Comparison of ENCODE assay signal across 14 cellular contexts in genomic region chr2:25559148-25559547, GRCh38.
DNase-seq lines count a peak whose midpoint lies in the region; ATAC-seq and TF ChIP-seq lines count a peak whose summit lies in the region.
"Had no signal": no experiment of that assay in that cellular context is flagged by ENCODE, and none has a peak within 500 bp of the region (broad histone marks: within the 10 kb centered on the region; RNA-seq: fewer than 3 reads in every experiment).

No MANE protein-coding gene starts in this region.

- peak overlapping the region; percentile 91 for H3K27ac Mint-ChIP-seq in T-helper 1 cell treated with Interleukin-12 subunit alpha and Interleukin-12 subunit beta and Interleukin-4 antibody, amounts not matched to agents 30 μg/mL and 1 μg/mL, for 36 hours
- peak overlapping the region; percentile 30; the same call in 1 of the 2 replicates for H3K27ac Mint-ChIP-seq in GM23338
- H3K27ac Mint-ChIP-seq in activated T-helper 17 cell treated with anti-CD3 and anti-CD28 coated beads, Interleukin-2, amount 50 U/mL, for 72 hours, result peak overlapping the region; percentile 90
- H3K27ac Mint-ChIP-seq: mesothelial cell of epicardium had no signal

- no peak overlapping the region for H3K4ac ChIP-seq in mesendoderm (ENCODE audit: low read depth, low read length)

- H2AK5ac ChIP-seq in mesendoderm (ENCODE audit: low read length), result no peak overlapping the region

- no peak overlapping the region for H3K4me3 Mint-ChIP-seq in T-helper 1 cell treated with Interleukin-12 subunit alpha and Interleukin-12 subunit beta and Interleukin-4 antibody, amounts not matched to agents 30 μg/mL and 1 μg/mL, for 36 hours
- H3K4me3 Mint-ChIP-seq in GM23338, result no peak overlapping the region
- peak overlapping the region; percentile 61 for H3K4me3 Mint-ChIP-seq in activated T-helper 17 cell treated with anti-CD3 and anti-CD28 coated beads, Interleukin-2, amount 50 U/mL, for 72 hours
- H3K4me3 Mint-ChIP-seq: mesothelial cell of epicardium had no signal

- no peak for ATAC-seq in GM23338
- ATAC-seq in activated T-helper 17 cell treated with anti-CD3 and anti-CD28 coated beads, Interleukin-2, amount 50 U/mL, for 72 hours (replicated peaks), result no peak
- ATAC-seq in GM21390 (IDR thresholded peaks at IDR 0.05; ENCODE audit: unreplicated experiment), result no peak
- no peak for ATAC-seq in GM18502 (IDR thresholded peaks at IDR 0.05; ENCODE audit: poor library complexity, unreplicated experiment)

- H3K4me3 ChIP-seq in GM23338, result no peak overlapping the region
- no peak overlapping the region for H3K4me3 ChIP-seq in mesendoderm (ENCODE audit: low read length)

- H3K9me3 Mint-ChIP-seq in T-helper 1 cell treated with Interleukin-12 subunit alpha and Interleukin-12 subunit beta and Interleukin-4 antibody, amounts not matched to agents 30 μg/mL and 1 μg/mL, for 36 hours, result peaks cover 4% of the 10 kb centered on the region
- H3K9me3 Mint-ChIP-seq in GM23338, result no peaks in the 10 kb centered on the region
- H3K9me3 Mint-ChIP-seq in activated T-helper 17 cell treated with anti-CD3 and anti-CD28 coated beads, Interleukin-2, amount 50 U/mL, for 72 hours, result peaks cover 10% of the 10 kb centered on the region
- H3K9me3 Mint-ChIP-seq: mesothelial cell of epicardium had no signal

- no peak overlapping the region for H2BK120ac ChIP-seq in mesendoderm (ENCODE audit: low read depth, low read length)

- H3K4me1 Mint-ChIP-seq in T-helper 1 cell treated with Interleukin-12 subunit alpha and Interleukin-12 subunit beta and Interleukin-4 antibody, amounts not matched to agents 30 μg/mL and 1 μg/mL, for 36 hours (ENCODE audit: low read depth), result peaks cover 52% of the 10 kb centered on the region
- peaks cover 27% of the 10 kb centered on the region for H3K4me1 Mint-ChIP-seq in GM23338
- peaks cover 44% of the 10 kb centered on the region for H3K4me1 Mint-ChIP-seq in activated T-helper 17 cell treated with anti-CD3 and anti-CD28 coated beads, Interleukin-2, amount 50 U/mL, for 72 hours

- no peaks in the 10 kb centered on the region for H4K20me1 ChIP-seq in GM23338 (replicated peaks; ENCODE audit: insufficient read depth)

- H3K27ac ChIP-seq in GM23338 (ENCODE audit: low read depth), result peak overlapping the region; percentile 52; the same call in 1 of the 2 replicates
- no peak overlapping the region for H3K27ac ChIP-seq in mesendoderm (ENCODE audit: low read depth, low read length)
- H3K27ac ChIP-seq: C4-2B had no signal

- H3K79me2 ChIP-seq in GM23338 (replicated peaks; ENCODE audit: insufficient read depth) (no peaks in the 10 kb centered on the region), mesendoderm (ENCODE audit: control insufficient read depth, insufficient read depth, low read length) (no peaks in the 10 kb centered on the region)

- no peak for TF ChIP-seq CTCF in GM23338 (conservative IDR thresholded peaks at IDR 0.05; ENCODE audit: low read depth in 2 of 2)

- H3K79me1 ChIP-seq in mesendoderm (ENCODE audit: low read length), result no peaks in the 10 kb centered on the region

- H3K36me3 ChIP-seq in GM23338 (ENCODE audit: insufficient read depth) (no peaks in the 10 kb centered on the region), mesendoderm (ENCODE audit: control insufficient read depth, insufficient read depth, low read length) (no peaks in the 10 kb centered on the region)

- no CpG with 5 or more reads among the region's 10 CpGs for WGBS in mesendoderm (ENCODE audit: extremely low coverage, insufficient coverage, low lambda C conversion rate)

- DNase-seq in T-helper 1 cell, result no peak
- no peak for DNase-seq in GM23338 (ENCODE audit: low spot score)
- DNase-seq in mesendoderm, result no peak
- no peak for DNase-seq in H4 (ENCODE audit: low spot score)
- DNase-seq: amygdala, DMS79 treated with DMSO at 0.1 percent for 48 hours, hippocampal formation, NCI-H1436 had no signal

- H2AFZ ChIP-seq in GM23338, result no peak overlapping the region

- no peak overlapping the region for H3K9ac ChIP-seq in mesendoderm (ENCODE audit: low read length)

- H3K27me3 Mint-ChIP-seq in T-helper 1 cell treated with Interleukin-12 subunit alpha and Interleukin-12 subunit beta and Interleukin-4 antibody, amounts not matched to agents 30 μg/mL and 1 μg/mL, for 36 hours (ENCODE audit: low read depth), result no peaks in the 10 kb centered on the region
- H3K27me3 Mint-ChIP-seq in GM23338 (ENCODE audit: insufficient read depth, low read depth, poor library complexity), result no peaks in the 10 kb centered on the region
- no peaks in the 10 kb centered on the region for H3K27me3 Mint-ChIP-seq in activated T-helper 17 cell treated with anti-CD3 and anti-CD28 coated beads, Interleukin-2, amount 50 U/mL, for 72 hours

- peak overlapping the region; percentile 23 for H3K18ac ChIP-seq in mesendoderm (ENCODE audit: low read length)

- peak overlapping the region; percentile 15 for H3K56ac ChIP-seq in mesendoderm (ENCODE audit: low read length)

- no peaks in the 10 kb centered on the region for H3F3A ChIP-seq in GM23338 (replicated peaks; ENCODE audit: low read depth)

- H4K5ac ChIP-seq in mesendoderm (ENCODE audit: low read length), result no peak overlapping the region

- no peak overlapping the region for H3K23ac ChIP-seq in mesendoderm (ENCODE audit: low read length)

- no peak overlapping the region for H2BK15ac ChIP-seq in mesendoderm (replicated peaks; ENCODE audit: low read depth)

- no peak overlapping the region for H4K8ac ChIP-seq in mesendoderm (ENCODE audit: low read depth, low read length)

- H3K4me1 ChIP-seq in GM23338 (ENCODE audit: insufficient read depth) (peaks cover 19% of the 10 kb centered on the region), mesendoderm (ENCODE audit: control insufficient read depth, low read depth, low read length) (no peaks in the 10 kb centered on the region)

- no peaks in the 10 kb centered on the region; the same call in 1 of the 2 replicates for H3K9me2 ChIP-seq in GM23338 (ENCODE audit: insufficient read depth)

- no peak overlapping the region for H2BK5ac ChIP-seq in mesendoderm (ENCODE audit: low read length)

- H3K27me3 ChIP-seq in GM23338 (ENCODE audit: insufficient read depth) (no peaks in the 10 kb centered on the region), mesendoderm (ENCODE audit: insufficient read depth, low read length, poor library complexity) (no peaks in the 10 kb centered on the region)

- peaks cover 34% of the 10 kb centered on the region for H3K36me3 Mint-ChIP-seq in T-helper 1 cell treated with Interleukin-12 subunit alpha and Interleukin-12 subunit beta and Interleukin-4 antibody, amounts not matched to agents 30 μg/mL and 1 μg/mL, for 36 hours (ENCODE audit: low read depth)
- peaks cover 3% of the 10 kb centered on the region; the same call in 2 of the 3 replicates for H3K36me3 Mint-ChIP-seq in GM23338 (ENCODE audit: low read depth)
- H3K36me3 Mint-ChIP-seq in activated T-helper 17 cell treated with anti-CD3 and anti-CD28 coated beads, Interleukin-2, amount 50 U/mL, for 72 hours (ENCODE audit: low read depth), result no peaks in the 10 kb centered on the region

- peak overlapping the region; percentile 11; the same call in 1 of the 2 replicates for H3K4me2 ChIP-seq in GM23338
- no peak overlapping the region for H3K4me2 ChIP-seq in mesendoderm (ENCODE audit: low read length)

TF ChIP-seq in GM23338, 12 proteins besides CTCF, POLR2A, EP300 and RAD21 (continues in another document):
- TF ChIP-seq EZH2 (IDR thresholded peaks at IDR 0.05; ENCODE audit: low read depth, unreplicated experiment) (no peak), JUNB (IDR thresholded peaks at IDR 0.05; ENCODE audit: unreplicated experiment) (no peak), ETS1 (IDR thresholded peaks at IDR 0.05) (no peak), NANOG (IDR thresholded peaks at IDR 0.05; ENCODE audit: borderline replicate concordance) (no peak)

Comparison
In these comparisons a context has a peak if more than half of its experiments do, and no peak if none do; other contexts are left out.
1. H3K27ac Mint-ChIP-seq: peak in every context shown above with its lines; median percentile 91 in T-helper 1 cell treated with Interleukin-12 subunit alpha and Interleukin-12 subunit beta and Interleukin-4 antibody, amounts not matched to agents 30 μg/mL and 1 μg/mL, for 36 hours; 90 in activated T-helper 17 cell treated with anti-CD3 and anti-CD28 coated beads, Interleukin-2, amount 50 U/mL, for 72 hours; 30 in GM23338.